Comparison of ENCODE assay signal across 12 cellular contexts in the genomic region with DNA sequence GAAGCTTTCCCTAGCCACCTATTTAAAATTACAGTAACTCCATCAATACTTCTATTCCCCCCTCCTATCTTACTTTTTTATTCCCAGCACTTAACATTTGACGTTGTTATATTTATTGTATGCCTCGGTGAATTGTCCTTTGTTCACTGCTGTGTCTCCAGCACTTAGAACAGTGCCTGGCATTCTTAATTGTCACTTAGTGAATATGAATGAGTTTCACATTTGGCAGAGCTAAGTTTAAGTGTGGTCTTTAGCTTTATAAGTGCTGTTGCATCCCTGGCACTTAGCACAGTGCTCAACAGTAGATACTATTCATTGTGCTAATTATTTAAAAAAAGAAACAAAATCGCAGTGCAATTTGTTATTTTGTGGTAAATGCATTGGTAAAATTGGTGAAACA.
DNase-seq lines count a peak whose midpoint lies in the region; ATAC-seq and TF ChIP-seq lines count a peak whose summit lies in the region.
"Had no signal": no experiment of that assay in that cellular context is flagged by ENCODE, and none has a peak within 500 bp of the region (broad histone marks: within the 10 kb centered on the region; RNA-seq: fewer than 3 reads in every experiment).

No MANE protein-coding gene starts in this region.

- POLR2A ChIA-PET in MCF 10A (lab: Yijun Ruan, JAX) (interaction anchor here (2.5 to 2.8 kb wide), 2 partner anchors 9 to 155 kb away, joined by 13 to 22 read pairs; a partner anchor contains a TSS), activated B cell treated with CpG ODN at 0.5 μM for 24 hours (lab: Charles Lee) (no interaction called here)

- no peak overlapping the region for H3K4me3 ChIP-seq in breast epithelium
- H3K4me3 ChIP-seq in iPS-20b (ENCODE audit: low read length): peak overlapping the region; percentile 100; the same call in 1 of the 2 replicates

- H3K4me1 ChIP-seq in breast epithelium: peaks cover 0 to 8% of the 10 kb centered on the region in 2 donors
- no peaks in the 10 kb centered on the region for H3K4me1 ChIP-seq in iPS-20b (ENCODE audit: insufficient read depth, low read length)

- H3K36me3 ChIP-seq in breast epithelium (no peaks in the 10 kb centered on the region), iPS-20b (ENCODE audit: insufficient read depth, low read depth, low read length) (peaks cover 56% of the 10 kb centered on the region)

- TF ChIP-seq POLR2A in breast epithelium (IDR thresholded peaks at IDR 0.05): no peak

- H3K9me3 ChIP-seq in breast epithelium (no peaks in the 10 kb centered on the region), iPS-20b (ENCODE audit: insufficient read depth, low read depth, low read length) (no peaks in the 10 kb centered on the region)
- H3K9me3 ChIP-seq: upper lobe of left lung had no signal

- no peaks in the 10 kb centered on the region for H3K27me3 ChIP-seq in breast epithelium
- H3K27me3 ChIP-seq in iPS-20b (ENCODE audit: insufficient read depth, low read length): no peaks in the 10 kb centered on the region
- H3K27me3 ChIP-seq: upper lobe of left lung had no signal

- H3K27ac ChIP-seq in breast epithelium (no peak overlapping the region), iPS-20b (ENCODE audit: low read length) (no peak overlapping the region)

- TF ChIP-seq CTCF in MCF 10A (IDR thresholded peaks at IDR 0.05; ENCODE audit: unreplicated experiment) (no peak), breast epithelium (IDR thresholded peaks at IDR 0.05) (no peak), activated B cell treated with CpG ODN at 0.5 μM for 24 hours (IDR thresholded peaks at IDR 0.05) (no peak), type B pancreatic cell (conservative IDR thresholded peaks at IDR 0.05) (no peak)

- ATAC-seq in activated B cell treated with CpG ODN at 0.5 μM for 24 hours (ENCODE audit: low read depth): no peak

- BruUV-seq in MCF 10A (replicated peaks; lab: Mats Ljungman, UMichigan): no TSS peak

- H3K4me3 Mint-ChIP-seq in MCF 10A (ENCODE audit: unreplicated experiment): peak overlapping the region; percentile 93
- peak overlapping the region; percentile 98 for H3K4me3 Mint-ChIP-seq in activated B cell treated with CpG ODN at 0.5 μM for 24 hours
- H3K4me3 Mint-ChIP-seq in type B pancreatic cell: peak overlapping the region; percentile 98

- H3K27ac Mint-ChIP-seq in MCF 10A (ENCODE audit: low read depth, unreplicated experiment): peak overlapping the region; percentile 97
- H3K27ac Mint-ChIP-seq in activated B cell treated with CpG ODN at 0.5 μM for 24 hours: no peak overlapping the region
- peak overlapping the region; percentile 66 for H3K27ac Mint-ChIP-seq in type B pancreatic cell

- no peaks in the 10 kb centered on the region for H3K27me3 Mint-ChIP-seq in MCF 10A (ENCODE audit: insufficient read depth, unreplicated experiment)
- no peaks in the 10 kb centered on the region for H3K27me3 Mint-ChIP-seq in activated B cell treated with CpG ODN at 0.5 μM for 24 hours
- H3K27me3 Mint-ChIP-seq in type B pancreatic cell: peaks cover 3% of the 10 kb centered on the region

- intact Hi-C loops in MCF 10A (cut with micrococcal nuclease): no loop called here
- intact Hi-C loops in breast epithelium (cut with DNase I; ENCODE audit: low total_unique reads): no loop called here
- intact Hi-C loops in activated B cell treated with CpG ODN at 0.5 μM for 24 hours (cut with micrococcal nuclease): loop anchor here (5.0 kb wide), 2 partner anchors 562 to 997 kb away; no protein-coding TSS in a partner anchor

- no peak overlapping the region for H3K9ac ChIP-seq in iPS-20b (ENCODE audit: low read depth, low read length)

- H3K9me3 Mint-ChIP-seq in MCF 10A (ENCODE audit: unreplicated experiment) (no peaks in the 10 kb centered on the region), activated B cell treated with CpG ODN at 0.5 μM for 24 hours (no peaks in the 10 kb centered on the region), type B pancreatic cell (no peaks in the 10 kb centered on the region)

- DNase-seq in MCF 10A (ENCODE audit: unreplicated experiment) (no peak), breast epithelium (ENCODE audit: low spot score in 2 of 2) (no peak), activated B cell treated with CpG ODN at 0.5 μM for 24 hours (no peak), type B pancreatic cell (ENCODE audit: extremely low spot score, unreplicated experiment) (no peak), DMS114 treated with DMSO at 0.1 percent for 48 hours (lab: John Stamatoyannopoulos, UW; ENCODE audit: unreplicated experiment) (no peak), NK-92 (lab: John Stamatoyannopoulos, UW; ENCODE audit: unreplicated experiment) (no peak), CD1c-positive myeloid dendritic cell (ENCODE audit: extremely low spot score) (no peak)
- DNase-seq: islet precursor cell, NCI-H2029, posterior cingulate gyrus, upper lobe of left lung had no signal

- H3K4me1 Mint-ChIP-seq in MCF 10A (ENCODE audit: insufficient read depth, unreplicated experiment) (peaks cover 32% of the 10 kb centered on the region), activated B cell treated with CpG ODN at 0.5 μM for 24 hours (peaks cover 42% of the 10 kb centered on the region), type B pancreatic cell (ENCODE audit: unreplicated experiment) (peaks cover 10% of the 10 kb centered on the region)

- H3K36me3 Mint-ChIP-seq in MCF 10A (ENCODE audit: insufficient read depth, unreplicated experiment) (peaks cover 57% of the 10 kb centered on the region), activated B cell treated with CpG ODN at 0.5 μM for 24 hours (ENCODE audit: low read depth) (peaks cover 50% of the 10 kb centered on the region), type B pancreatic cell (peaks cover 34% of the 10 kb centered on the region)

- CTCF ChIA-PET in MCF 10A (lab: Yijun Ruan, JAX) (interaction anchor here (0.6 to 1.5 kb wide), 3 partner anchors 20 to 588 kb away, joined by 3 to 7 read pairs (median 4); no protein-coding TSS in a partner anchor), activated B cell treated with CpG ODN at 0.5 μM for 24 hours (lab: Charles Lee) (interaction anchor here (1.2 kb wide), 1 partner anchor 121 kb away, joined by 3 read pairs; no protein-coding TSS in a partner anchor)
